In genomic region chr1:211829343-211830054, GRCh38 we compare ENCODE assay signal across 8 cellular contexts. TPM values are rescaled to one million over a fixed set of nuclear protein-coding genes. Genes with fewer than 3 reads are reported as not detected.
DNase-seq lines count a peak whose midpoint lies in the region; FAIRE-seq and TF ChIP-seq lines count a peak whose summit lies in the region.

No MANE protein-coding gene starts in this region.

- TF ChIP-seq CTCF in GM06990 (IDR thresholded peaks at IDR 0.05; ENCODE audit: insufficient read depth, low read length, poor library complexity, severe bottlenecking) (peak; percentile 9), mammary epithelial cell (conservative IDR thresholded peaks at IDR 0.05 in 1 of 2, IDR thresholded peaks at IDR 0.05 in 1 of 2; ENCODE audit: extremely low read depth in 1 of 2, insufficient read depth in 1 of 2, low read depth in 1 of 2, low read length in 2 of 2) (no peak), keratinocyte (optimal IDR thresholded peaks at IDR 0.05 in 1 of 3, IDR thresholded peaks at IDR 0.05 in 1 of 3, conservative IDR thresholded peaks at IDR 0.05 in 1 of 3; ENCODE audit: extremely low read depth in 1 of 3, insufficient read depth in 2 of 3, low read length in 3 of 3) (no peak)

- H3K4me1 ChIP-seq in mammary epithelial cell (ENCODE audit: insufficient read depth, low read length) = peaks cover 15% of the 10 kb centered on the region
- H3K4me1 ChIP-seq in keratinocyte (ENCODE audit: control insufficient read depth, extremely low read depth, insufficient read depth, low read length) = peaks cover 13% of the 10 kb centered on the region
- H3K4me1 ChIP-seq in small intestine (ENCODE audit: control insufficient read depth in 2 of 2, insufficient read depth in 1 of 2, low read depth in 1 of 2, low read length in 1 of 2) = peaks cover 4 to 6% of the 10 kb centered on the region in 2 donors

- H3K4me2 ChIP-seq in mammary epithelial cell (ENCODE audit: insufficient read depth, low read depth, low read length) (peak overlapping the region; percentile 86), keratinocyte (ENCODE audit: control insufficient read depth, extremely low read depth, insufficient read depth, low read depth, low read length) (peak overlapping the region; percentile 88)

- CTCF ChIA-PET in mammary epithelial cell (lab: Charles Lee; ENCODE audit: low non-redundant PET) = no interaction called here

- H3K4me3 ChIP-seq in GM06990 (replicated peaks; ENCODE audit: low read depth, low read length) (peak overlapping the region; percentile 78), mammary epithelial cell (replicated peaks in 1 of 3; ENCODE audit: insufficient read depth in 1 of 3, low read depth in 2 of 3, low read length in 3 of 3) (peak overlapping the region; percentile 69 to 84 (median 75)), keratinocyte (ENCODE audit: control insufficient read depth in 2 of 3, extremely low read depth in 1 of 3, insufficient read depth in 2 of 3, low read depth in 1 of 3, low read length in 3 of 3) (peak overlapping the region; percentile 45 to 79 (median 73)), small intestine (ENCODE audit: low read depth in 1 of 2, low read length in 2 of 2) (peak overlapping the region; percentile 83 to 88)

- H3K9ac ChIP-seq in mammary epithelial cell (ENCODE audit: insufficient read depth, low read length) (peak overlapping the region; percentile 52), keratinocyte (ENCODE audit: control insufficient read depth, extremely low read depth, insufficient read depth, low read length) (peak overlapping the region; percentile 80)

- FAIRE-seq in keratinocyte (lab: Jason Lieb, UNC) (peak; percentile 58), small intestine (lab: Jason Lieb, UNC) (no peak)

- H3K79me2 ChIP-seq in mammary epithelial cell (ENCODE audit: insufficient read depth, low read length) (peaks cover 26% of the 10 kb centered on the region), keratinocyte (ENCODE audit: control insufficient read depth, insufficient read depth, low read length) (peaks cover 5% of the 10 kb centered on the region)

- intact Hi-C loops in mammary epithelial cell (cut with micrococcal nuclease) = loop anchor here (1.0 to 5.0 kb wide), 5 partner anchors 98 to 206 kb away; partner anchors contain the start of genes DTL and INTS7

- WGBS in mammary epithelial cell (ENCODE audit: low coverage, missing lambda C conversion rate) = 67% methylated on average over 21 of the region's 22 CpGs
- 16 to 27% (median 19%) methylated on average over 22 of the region's 22 CpGs for WGBS in small intestine, 3 donors

- H3K27me3 ChIP-seq in GM06990 (replicated peaks; ENCODE audit: control insufficient read depth, insufficient read depth, low read length) (no peaks in the 10 kb centered on the region), mammary epithelial cell (ENCODE audit: insufficient read depth, low read length) (no peaks in the 10 kb centered on the region), keratinocyte (ENCODE audit: control insufficient read depth, extremely low read depth, insufficient read depth, low read length) (no peaks in the 10 kb centered on the region), small intestine (ENCODE audit: control insufficient read depth in 2 of 2, insufficient read depth in 2 of 2, low read length in 2 of 2) (no peaks in the 10 kb centered on the region)

- H3K27ac ChIP-seq in mammary epithelial cell (ENCODE audit: insufficient read depth, low read depth, low read length) (peak overlapping the region; percentile 38), keratinocyte (ENCODE audit: control insufficient read depth, insufficient read depth, low read length) (no peak overlapping the region), small intestine (ENCODE audit: low read depth in 1 of 2, low read length in 1 of 2) (peak overlapping the region; percentile 53 to 82)

- DNase-seq in 8988T (peak; percentile 45), GM06990 (ENCODE audit: extremely low read depth, insufficient read length) (peak; percentile 14), NCI-H82 treated with DMSO at 0.1 percent for 48 hours (lab: John Stamatoyannopoulos, UW; ENCODE audit: unreplicated experiment) (peak; percentile 60), mammary epithelial cell (peak; percentile 24), keratinocyte (ENCODE audit: low read depth, low spot score) (no peak), small intestine (peak; percentile 48), NCI-H187 (lab: John Stamatoyannopoulos, UW) (no peak), DMS114 treated with DMSO at 0.1 percent for 48 hours (lab: John Stamatoyannopoulos, UW; ENCODE audit: unreplicated experiment) (no peak)

- H3K9me1 ChIP-seq in keratinocyte (ENCODE audit: control insufficient read depth, extremely low read depth, insufficient read depth, low read length) = no peaks in the 10 kb centered on the region

- H3K9me3 ChIP-seq in mammary epithelial cell (replicated peaks; ENCODE audit: insufficient read depth, low read length) = no peaks in the 10 kb centered on the region
- H3K9me3 ChIP-seq in keratinocyte (ENCODE audit: control insufficient read depth, low read depth, low read length) = no peaks in the 10 kb centered on the region
- H3K9me3 ChIP-seq in small intestine (ENCODE audit: control insufficient read depth, low read depth) = no peaks in the 10 kb centered on the region

- H3K36me3 ChIP-seq in GM06990 (ENCODE audit: control insufficient read depth, insufficient read depth, low read length) (no peaks in the 10 kb centered on the region), mammary epithelial cell (ENCODE audit: insufficient read depth, low read length) (peaks cover 3% of the 10 kb centered on the region), keratinocyte (ENCODE audit: control insufficient read depth in 2 of 2, extremely low read depth in 1 of 2, insufficient read depth in 2 of 2, low read length in 2 of 2) (no peaks in the 10 kb centered on the region), small intestine (ENCODE audit: control insufficient read depth in 2 of 2, insufficient read depth in 2 of 2, low read length in 2 of 2) (peaks cover 0 to 4% of the 10 kb centered on the region in 2 donors)

- dilution Hi-C loops in mammary epithelial cell (cut with HindIII; ENCODE audit: low sequenced_read_pairs) (no loop called here), keratinocyte (cut with MboI; ENCODE audit: extremely low pct_ligation_motif_present, low sequenced_read_pairs) (no loop called here)

- H2AFZ ChIP-seq in mammary epithelial cell (ENCODE audit: low read depth, low read length) (peak overlapping the region; percentile 100), keratinocyte (ENCODE audit: control insufficient read depth, low read length) (peak overlapping the region; percentile 55)

- BruUV-seq in mammary epithelial cell (replicated peaks; lab: Mats Ljungman, UMichigan) = no TSS peak

- no peaks in the 10 kb centered on the region for H4K20me1 ChIP-seq in mammary epithelial cell (ENCODE audit: insufficient read depth, low read length)
- H4K20me1 ChIP-seq in keratinocyte (ENCODE audit: control insufficient read depth, extremely low read depth, insufficient read depth, low read length) = no peaks in the 10 kb centered on the region

- in situ Hi-C loops in mammary epithelial cell (cut with MboI; ENCODE audit: low sequenced_read_pairs in 2 of 2) = loop anchor here in 1 of 2 donors (10.0 kb wide), 1 partner anchor 135 kb away; no protein-coding TSS in a partner anchor

RNA-seq across cellular contexts. Expression of gene LPGAT1, which starts 1.1 kb away (rescaled TPM):
- 10 to 100 TPM; 42.0 to 44.5 TPM for total RNA-seq in mammary epithelial cell
- polyA plus RNA-seq in mammary epithelial cell (8.3 TPM), keratinocyte (7.4 to 14.7 TPM (median 11.2 TPM) in 3 replicates), small intestine (10 to 100 TPM; 13.4 to 23.2 (median 23.0) TPM)
- polyA minus RNA-seq in mammary epithelial cell (27.8 TPM), keratinocyte (5.6 to 18.5 TPM (median 8.3 TPM) in 3 replicates)
- polyA plus RNA-seq in keratinocyte (2011; ENCODE audit: low read depth) = 5.4 TPM
- 5.9 and 9.3 TPM in 2 replicates for polyA plus RNA-seq in keratinocyte (2011; cell fraction: cytosol; rRNA removed)
- polyA plus RNA-seq in keratinocyte (2011; cell fraction: nucleus; rRNA removed) = 7.9 and 10.3 TPM in 2 replicates
- polyA plus RNA-seq in keratinocyte (2012; ENCODE audit: low replicate concordance) = 3.4 and 12.2 TPM in 2 replicates
- polyA minus RNA-seq in keratinocyte (2011; cell fraction: cytosol; rRNA and poly(A)+ RNA removed) = 34.3 TPM
- 18.4 and 21.7 TPM in 2 replicates for polyA minus RNA-seq in keratinocyte (2011; cell fraction: nucleus; rRNA and poly(A)+ RNA removed)

Comparison
In these comparisons a context has a peak if more than half of its experiments do, and no peak if none do; other contexts are left out.
1. DNase-seq: peak in 8988T (single experiment), GM06990 (single experiment), NCI-H82 treated with DMSO at 0.1 percent for 48 hours (single experiment), mammary epithelial cell (single experiment) and small intestine (single experiment); none in keratinocyte (single experiment), NCI-H187 (0 of 2) and DMS114 treated with DMSO at 0.1 percent for 48 hours (single experiment).
2. Peak in every context shown above with its lines, with median percentiles within 50 percentile points of each other: H3K4me3 ChIP-seq.